20 cellular contexts compared by ENCODE assay signal in the genomic region with DNA sequence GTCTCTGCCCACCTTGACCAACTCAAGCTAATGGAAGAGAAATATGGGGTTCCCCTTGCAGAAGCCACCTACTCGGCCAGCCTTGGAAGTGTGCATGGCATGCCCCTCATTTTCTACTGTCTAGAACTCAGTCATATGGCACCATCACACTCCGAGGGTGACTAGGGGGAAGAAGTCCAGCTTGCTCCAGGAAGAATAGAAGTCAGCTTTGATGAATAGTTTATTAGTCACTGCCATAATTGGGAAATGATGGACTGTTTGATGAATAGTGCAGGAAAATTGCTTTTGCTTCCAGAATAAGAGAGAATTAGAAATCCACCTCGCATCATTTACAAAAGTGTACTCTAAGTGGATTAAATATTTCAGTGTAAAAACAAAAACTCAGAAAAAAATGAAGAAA.
DNase-seq lines count a peak whose midpoint lies in the region; FAIRE-seq and TF ChIP-seq lines count a peak whose summit lies in the region.
"Had no signal": no experiment of that assay in that cellular context is flagged by ENCODE, and none has a peak within 500 bp of the region (broad histone marks: within the 10 kb centered on the region; RNA-seq: fewer than 3 reads in every experiment).

No MANE protein-coding gene starts in this region.

- FAIRE-seq in bronchial epithelial cell (lab: Jason Lieb, UNC) = no peak
- FAIRE-seq: D721Med, G401.6, GM12891 had no signal

- H3K27ac Mint-ChIP-seq in MCF 10A (ENCODE audit: low read depth, unreplicated experiment) = no peak overlapping the region
- H3K27ac Mint-ChIP-seq: CD14-positive monocyte; CD8-positive, alpha-beta T cell; HFFc6 had no signal

- no peak for TF ChIP-seq POLR2A in breast epithelium (IDR thresholded peaks at IDR 0.05)

- no peaks in the 10 kb centered on the region for H3K36me3 ChIP-seq in breast epithelium
- no peaks in the 10 kb centered on the region for H3K36me3 ChIP-seq in bronchial epithelial cell (ENCODE audit: control insufficient read depth, insufficient read depth, low read length)

- intact Hi-C loops in MCF 10A (cut with micrococcal nuclease) = no loop called here
- intact Hi-C loops in breast epithelium (cut with DNase I; ENCODE audit: low total_unique reads) = no loop called here

- no TSS peak for BruUV-seq in MCF 10A (replicated peaks; lab: Mats Ljungman, UMichigan)

- no peaks in the 10 kb centered on the region for H3K4me1 Mint-ChIP-seq in MCF 10A (ENCODE audit: insufficient read depth, unreplicated experiment)
- H3K4me1 Mint-ChIP-seq: CD14-positive monocyte had no signal

- H3K27me3 ChIP-seq in breast epithelium (peaks cover 0 to 1% of the 10 kb centered on the region in 2 donors), bronchial epithelial cell (ENCODE audit: control insufficient read depth, insufficient read depth, low read length) (no peaks in the 10 kb centered on the region)

- no peaks in the 10 kb centered on the region for H3K4me1 ChIP-seq in breast epithelium

- POLR2A ChIA-PET in MCF 10A (lab: Yijun Ruan, JAX) = no interaction called here

- H3K36me3 Mint-ChIP-seq in MCF 10A (ENCODE audit: insufficient read depth, unreplicated experiment) = no peaks in the 10 kb centered on the region
- H3K36me3 Mint-ChIP-seq: CD14-positive monocyte; CD8-positive, alpha-beta T cell had no signal

- no peak for TF ChIP-seq CTCF in MCF 10A (IDR thresholded peaks at IDR 0.05; ENCODE audit: unreplicated experiment)
- TF ChIP-seq CTCF in breast epithelium (IDR thresholded peaks at IDR 0.05) = no peak
- TF ChIP-seq CTCF in bronchial epithelial cell (IDR thresholded peaks at IDR 0.05; ENCODE audit: insufficient read depth, low read length, severe bottlenecking) = no peak
- TF ChIP-seq CTCF in fibroblast of mammary gland (conservative IDR thresholded peaks at IDR 0.05; ENCODE audit: control insufficient read depth, insufficient read depth, low read depth, low read length) = no peak
- no peak for TF ChIP-seq CTCF in GM13976 (IDR thresholded peaks at IDR 0.05; ENCODE audit: borderline replicate concordance, control extremely low read depth, extremely low read depth, insufficient read depth, missing control alignments)

- H3K4me3 Mint-ChIP-seq in MCF 10A (ENCODE audit: unreplicated experiment) = no peak overlapping the region
- H3K4me3 Mint-ChIP-seq: CD14-positive monocyte; CD8-positive, alpha-beta T cell; HFFc6 had no signal

- H3K27me3 Mint-ChIP-seq in MCF 10A (ENCODE audit: insufficient read depth, unreplicated experiment) = no peaks in the 10 kb centered on the region

- no peak overlapping the region for H3K27ac ChIP-seq in breast epithelium
- H3K27ac ChIP-seq: 22Rv1 had no signal

- no peaks in the 10 kb centered on the region for H3K9me3 ChIP-seq in breast epithelium

- no peak overlapping the region for H3K4me3 ChIP-seq in breast epithelium
- H3K4me3 ChIP-seq in bronchial epithelial cell (ENCODE audit: low read depth, low read length) = no peak overlapping the region
- no peak overlapping the region for H3K4me3 ChIP-seq in fibroblast of mammary gland (ENCODE audit: control insufficient read depth, low read depth, low read length)

- H3K9me3 Mint-ChIP-seq in MCF 10A (ENCODE audit: unreplicated experiment) = peaks cover 8% of the 10 kb centered on the region

- peak; percentile 36 for DNase-seq in MCF 10A (ENCODE audit: unreplicated experiment)
- no peak for DNase-seq in breast epithelium (ENCODE audit: low spot score in 2 of 2)
- peak; percentile 89 for DNase-seq in bronchial epithelial cell (ENCODE audit: low read depth)
- peak; percentile 15 for DNase-seq in fibroblast of mammary gland (ENCODE audit: low read depth)
- peak; percentile 1 for DNase-seq in stromal cell of bone marrow (ENCODE audit: low read depth)
- DNase-seq in activated CD4-positive, alpha-beta T cell treated with anti-CD3 and anti-CD28 coated beads for 4 hours = no peak
- no peak for DNase-seq in NCI-H1048 (lab: John Stamatoyannopoulos, UW)
- DNase-seq in GM13976 (ENCODE audit: low spot score) = no peak
- DNase-seq: CD8-positive, alpha-beta T cell; COR-L47; DMS153; DMS79 treated with DMSO at 0.1 percent for 48 hours; EL; HCEC 1CT; HFFc6 had no signal

- in situ Hi-C loops in GM13976 (cut with MboI; ENCODE audit: low sequenced_read_pairs, unreplicated experiment) = no loop called here

- CTCF ChIA-PET in MCF 10A (lab: Yijun Ruan, JAX) = interaction anchor here (0.5 kb wide), 1 partner anchor 310 kb away, joined by 3 read pairs; no protein-coding TSS in a partner anchor

Comparison
In these comparisons a context has a peak if more than half of its experiments do, and no peak if none do; other contexts are left out.
1. DNase-seq: peak in MCF 10A (single experiment), bronchial epithelial cell (single experiment), fibroblast of mammary gland (single experiment) and stromal cell of bone marrow (single experiment); none in breast epithelium (0 of 2), activated CD4-positive, alpha-beta T cell treated with anti-CD3 and anti-CD28 coated beads for 4 hours (0 of 2), NCI-H1048 (single experiment) and GM13976 (single experiment).